9 cellular contexts compared by ENCODE assay signal in the genomic region with DNA sequence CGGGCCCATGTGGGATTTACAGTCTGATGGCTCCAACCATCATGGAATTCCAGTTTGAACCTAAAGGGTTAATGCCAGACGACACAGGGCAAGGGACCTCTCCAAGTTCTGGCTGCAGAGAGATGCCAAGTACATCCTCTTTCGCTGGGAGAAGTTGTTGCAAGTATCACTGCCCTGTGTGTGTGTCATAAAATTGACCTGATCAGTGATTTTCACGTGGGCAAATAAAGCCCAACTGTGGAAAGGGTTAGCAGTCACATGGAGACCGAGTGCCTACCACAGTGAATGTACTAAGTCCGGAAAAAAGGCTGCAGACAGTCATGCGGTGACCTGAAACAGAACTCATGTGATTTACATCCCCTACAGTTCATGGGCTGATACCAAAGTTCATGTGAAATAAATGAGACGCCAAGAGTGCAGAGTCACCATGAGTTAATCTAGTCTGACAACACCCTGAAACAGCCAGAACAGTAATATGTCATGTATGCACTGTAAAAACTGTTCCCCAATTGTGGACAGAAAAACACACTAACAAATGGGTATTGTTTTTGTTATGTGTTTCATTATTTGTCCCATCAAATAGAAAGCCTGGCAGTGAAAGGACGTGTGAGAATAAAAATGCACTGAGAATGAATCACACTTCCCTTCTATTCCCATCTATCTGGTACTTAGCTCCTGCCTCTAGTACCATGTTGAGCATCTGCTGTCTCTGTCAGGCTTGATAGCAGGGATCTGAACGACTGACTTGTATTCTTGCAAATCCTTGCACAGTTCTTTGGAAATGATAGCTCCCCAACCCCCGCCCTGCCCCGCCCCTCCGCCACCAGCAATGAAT.
A peak's percentile ranks its signal among the peaks of the same experiment; 100 is the strongest.
DNase-seq lines count a peak whose midpoint lies in the region; ATAC-seq, FAIRE-seq and TF ChIP-seq lines count a peak whose summit lies in the region.
"Had no signal": no experiment of that assay in that cellular context is flagged by ENCODE, and none has a peak within 500 bp of the region (broad histone marks: within the 10 kb centered on the region; RNA-seq: fewer than 3 reads in every experiment).

No MANE protein-coding gene starts in this region.

- no peak for TF ChIP-seq CTCF in ascending aorta (IDR thresholded peaks at IDR 0.05)
- TF ChIP-seq CTCF in smooth muscle cell (IDR thresholded peaks at IDR 0.05; ENCODE audit: borderline replicate concordance, insufficient read depth, poor library complexity, severe bottlenecking), result no peak

- H3K4me2 ChIP-seq in smooth muscle cell, result no peak overlapping the region

- FAIRE-seq in GM12891 (lab: Jason Lieb, UNC), result no peak
- FAIRE-seq: islet of Langerhans had no signal

- 53% methylated on average over 13 of the region's 13 CpGs for WGBS in smooth muscle cell (ENCODE audit: low lambda C conversion rate)

- H3K27me3 ChIP-seq in ascending aorta (no peaks in the 10 kb centered on the region), smooth muscle cell (ENCODE audit: low read depth) (no peaks in the 10 kb centered on the region)

- ATAC-seq in GM18505 (IDR thresholded peaks at IDR 0.05; ENCODE audit: unreplicated experiment) (no peak), GM18861 (IDR thresholded peaks at IDR 0.05; ENCODE audit: unreplicated experiment) (no peak)

- no peaks in the 10 kb centered on the region for H3K79me2 ChIP-seq in smooth muscle cell (ENCODE audit: low read depth)

- H3K4me3 ChIP-seq in ascending aorta (no peak overlapping the region), smooth muscle cell (no peak overlapping the region)

- no peaks in the 10 kb centered on the region for H4K20me1 ChIP-seq in smooth muscle cell (ENCODE audit: low read depth)

- H3K36me3 ChIP-seq in ascending aorta (no peaks in the 10 kb centered on the region), smooth muscle cell (ENCODE audit: low read depth) (no peaks in the 10 kb centered on the region)

- no peak overlapping the region for H2AFZ ChIP-seq in smooth muscle cell (ENCODE audit: low read depth)

- no peak overlapping the region for H3K9ac ChIP-seq in smooth muscle cell (ENCODE audit: low read depth)

- intact Hi-C loops in ascending aorta (cut with DNase I), result loop anchor here (10.0 kb wide), 1 partner anchor 105 kb away; no protein-coding TSS in a partner anchor

- DNase-seq in GM12891 (ENCODE audit: insufficient read length, low spot score), result no peak
- DNase-seq in ascending aorta (ENCODE audit: low spot score in 2 of 2), result peak in 1 of 2 donors; percentile 28
- peak; percentile 35 for DNase-seq in inferior parietal cortex (ENCODE audit: extremely low spot score)
- no peak for DNase-seq in smooth muscle cell (lab: John Stamatoyannopoulos, UW; ENCODE audit: unreplicated experiment)
- no peak for DNase-seq in DMS114 treated with DMSO at 0.1 percent for 48 hours (lab: John Stamatoyannopoulos, UW; ENCODE audit: unreplicated experiment)
- no peak for DNase-seq in UCSD-AML1 (lab: John Stamatoyannopoulos, UW; ENCODE audit: unreplicated experiment)

- TF ChIP-seq POLR2A in GM12891 (IDR thresholded peaks at IDR 0.05; ENCODE audit: low read depth, low read length) (no peak), GM18505 (IDR thresholded peaks at IDR 0.05; ENCODE audit: borderline replicate concordance, extremely low read depth, insufficient read depth, insufficient read length) (no peak)

- H3K9me3 ChIP-seq in ascending aorta (no peaks in the 10 kb centered on the region), smooth muscle cell (replicated peaks; ENCODE audit: low read depth) (no peaks in the 10 kb centered on the region)

- H3F3A ChIP-seq in smooth muscle cell (ENCODE audit: low read depth), result peaks cover 27% of the 10 kb centered on the region

- H3K4me1 ChIP-seq in ascending aorta (peaks cover 4 to 12% of the 10 kb centered on the region in 2 donors), smooth muscle cell (ENCODE audit: low read depth) (no peaks in the 10 kb centered on the region)

- peak overlapping the region; percentile 26 to 81 for H3K27ac ChIP-seq in ascending aorta
- peak overlapping the region; percentile 92 for H3K27ac ChIP-seq in smooth muscle cell (ENCODE audit: low read depth)

TF ChIP-seq in GM12891, 5 proteins besides CTCF, POLR2A, EP300 and RAD21:
- no peak for TF ChIP-seq PAX5 (IDR thresholded peaks at IDR 0.05; ENCODE audit: insufficient read depth, low read length, severe bottlenecking)
- TF ChIP-seq POLR2AphosphoS5 (IDR thresholded peaks at IDR 0.05; ENCODE audit: low read depth, low read length), result no peak
- peak; percentile 20; the same call in 1 of the 2 replicates for TF ChIP-seq SPI1 (IDR thresholded peaks at IDR 0.05; ENCODE audit: low read depth, low read length)
TF ChIP-seq in GM12891: peak in this region for 1.
